In the genomic region with DNA sequence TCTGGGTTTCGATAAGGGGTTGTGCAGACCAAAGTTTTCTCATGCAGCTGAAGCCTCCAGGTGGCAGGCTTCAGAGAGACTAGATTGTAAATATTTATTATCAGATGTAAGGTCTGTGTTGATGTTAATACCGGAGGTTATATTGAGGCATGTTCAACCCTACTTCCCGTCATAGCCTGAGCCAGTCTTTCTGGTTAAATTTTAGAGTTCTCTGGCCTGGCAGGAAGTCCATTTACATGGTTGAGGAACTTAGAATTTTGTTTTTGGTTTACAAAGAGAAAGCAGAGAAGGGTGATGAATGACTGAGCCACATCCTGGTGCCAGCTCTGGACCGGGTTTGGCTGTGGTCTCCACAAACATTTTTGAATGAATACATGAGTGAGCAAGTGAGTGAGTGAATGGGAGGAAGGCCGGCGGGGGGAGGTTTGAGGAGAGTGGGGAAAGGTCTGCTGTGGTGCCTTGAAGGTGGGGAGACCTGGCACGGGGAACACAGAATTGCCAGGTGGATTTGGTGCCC, we compare ENCODE assay signal across 11 cellular contexts.
DNase-seq lines count a peak whose midpoint lies in the region; ATAC-seq, FAIRE-seq and TF ChIP-seq lines count a peak whose summit lies in the region.
"Had no signal": no experiment of that assay in that cellular context is flagged by ENCODE, and none has a peak within 500 bp of the region (broad histone marks: within the 10 kb centered on the region; RNA-seq: fewer than 3 reads in every experiment).

No MANE protein-coding gene starts in this region.

- peak; percentile 46 for DNase-seq in GM12865 (ENCODE audit: low read depth)
- peak; percentile 60 for DNase-seq in astrocyte (ENCODE audit: low read depth)
- no peak for DNase-seq in natural killer cell treated with Interleukin-12 subunit alpha and Interleukin-12 subunit beta and Interleukin-15 and Interleukin-18, amount 100 ng/mL, for 72 hours (ENCODE audit: low spot score)
- no peak for DNase-seq in SHP77 (lab: John Stamatoyannopoulos, UW)
- no peak for DNase-seq in cerebellar nuclear complex (lab: John Stamatoyannopoulos, UW)
- no peak for DNase-seq in uterus
- no peak for DNase-seq in NCI-H2196 treated with DMSO at 0.1 percent for 48 hours (lab: John Stamatoyannopoulos, UW; ENCODE audit: unreplicated experiment)
- DNase-seq: activated CD4-positive, alpha-beta T cell treated with anti-CD3 and anti-CD28 coated beads, Interleukin-2, amount 50 U/mL, for 48 hours; GF-D8; Peyer's patch had no signal

- H3K9me3 Mint-ChIP-seq in astrocyte (ENCODE audit: unreplicated experiment), result no peaks in the 10 kb centered on the region
- H3K9me3 Mint-ChIP-seq in natural killer cell treated with Interleukin-12 subunit alpha and Interleukin-12 subunit beta and Interleukin-15 and Interleukin-18, amount 100 ng/mL, for 72 hours, result no peaks in the 10 kb centered on the region

- TF ChIP-seq POLR2A in uterus (IDR thresholded peaks at IDR 0.05), result no peak

- H3K9me3 ChIP-seq in astrocyte (ENCODE audit: insufficient read depth, low read depth, low read length), result no peaks in the 10 kb centered on the region
- H3K9me3 ChIP-seq in uterus, result no peaks in the 10 kb centered on the region
- H3K9me3 ChIP-seq: Peyer's patch had no signal

- H3K27ac ChIP-seq in astrocyte (ENCODE audit: low read depth, low read length) (no peak overlapping the region), uterus (no peak overlapping the region)
- H3K27ac ChIP-seq: Peyer's patch had no signal

- no peak overlapping the region for H3K4me3 Mint-ChIP-seq in astrocyte (ENCODE audit: unreplicated experiment)
- peak overlapping the region; percentile 32 for H3K4me3 Mint-ChIP-seq in natural killer cell treated with Interleukin-12 subunit alpha and Interleukin-12 subunit beta and Interleukin-15 and Interleukin-18, amount 100 ng/mL, for 72 hours

- H3K9ac ChIP-seq in astrocyte (ENCODE audit: low read length), result no peak overlapping the region

- H3K4me2 ChIP-seq in astrocyte (ENCODE audit: low read length), result peak overlapping the region; percentile 63

- H3K36me3 Mint-ChIP-seq in astrocyte (ENCODE audit: low read depth, unreplicated experiment), result peaks cover 9% of the 10 kb centered on the region
- no peaks in the 10 kb centered on the region for H3K36me3 Mint-ChIP-seq in natural killer cell treated with Interleukin-12 subunit alpha and Interleukin-12 subunit beta and Interleukin-15 and Interleukin-18, amount 100 ng/mL, for 72 hours

- intact Hi-C loops in uterus (cut with DNase I; ENCODE audit: low total_unique reads), result no loop called here

- no peaks in the 10 kb centered on the region for H3K27me3 Mint-ChIP-seq in astrocyte (ENCODE audit: low read depth, unreplicated experiment)
- H3K27me3 Mint-ChIP-seq in natural killer cell treated with Interleukin-12 subunit alpha and Interleukin-12 subunit beta and Interleukin-15 and Interleukin-18, amount 100 ng/mL, for 72 hours, result no peaks in the 10 kb centered on the region

- TF ChIP-seq CTCF in GM12865 (IDR thresholded peaks at IDR 0.05; ENCODE audit: insufficient read depth, low read depth, low read length, missing control alignments) (no peak), astrocyte (IDR thresholded peaks at IDR 0.05; ENCODE audit: insufficient read depth, low read depth, low read length) (no peak), uterus (IDR thresholded peaks at IDR 0.05) (no peak)

- peaks cover 2% of the 10 kb centered on the region for H3K4me1 Mint-ChIP-seq in astrocyte (ENCODE audit: low read depth, unreplicated experiment)
- peaks cover 12 to 21% of the 10 kb centered on the region in 2 donors for H3K4me1 Mint-ChIP-seq in natural killer cell treated with Interleukin-12 subunit alpha and Interleukin-12 subunit beta and Interleukin-15 and Interleukin-18, amount 100 ng/mL, for 72 hours (ENCODE audit: low read depth in 2 of 2)

- H3K4me3 ChIP-seq in GM12865 (ENCODE audit: low read depth, low read length), result no peak overlapping the region
- no peak overlapping the region for H3K4me3 ChIP-seq in astrocyte (ENCODE audit: insufficient read depth, low read depth, low read length)
- H3K4me3 ChIP-seq in uterus, result no peak overlapping the region
- H3K4me3 ChIP-seq: Peyer's patch had no signal

- no peak overlapping the region for H2AFZ ChIP-seq in astrocyte (ENCODE audit: low read depth, low read length)

- H3K36me3 ChIP-seq in astrocyte (ENCODE audit: insufficient read depth, low read length) (no peaks in the 10 kb centered on the region), uterus (no peaks in the 10 kb centered on the region)
- H3K36me3 ChIP-seq: Peyer's patch had no signal

- no peaks in the 10 kb centered on the region for H4K20me1 ChIP-seq in astrocyte (ENCODE audit: insufficient read depth, low read length)

- H3K79me2 ChIP-seq in astrocyte (ENCODE audit: insufficient read depth, low read length), result no peaks in the 10 kb centered on the region

- no peaks in the 10 kb centered on the region for H3K27me3 ChIP-seq in astrocyte (ENCODE audit: insufficient read depth, low read length)
- H3K27me3 ChIP-seq in uterus, result no peaks in the 10 kb centered on the region
- H3K27me3 ChIP-seq: Peyer's patch had no signal

- H3K4me1 ChIP-seq in astrocyte (ENCODE audit: insufficient read depth, low read length) (no peaks in the 10 kb centered on the region), uterus (no peaks in the 10 kb centered on the region)
- H3K4me1 ChIP-seq: Peyer's patch had no signal

- peak overlapping the region; percentile 3 for H3K27ac Mint-ChIP-seq in astrocyte (ENCODE audit: unreplicated experiment)
- H3K27ac Mint-ChIP-seq in natural killer cell treated with Interleukin-12 subunit alpha and Interleukin-12 subunit beta and Interleukin-15 and Interleukin-18, amount 100 ng/mL, for 72 hours, result peak overlapping the region; percentile 30 to 42

- ATAC-seq in HG03432 (IDR thresholded peaks at IDR 0.05; ENCODE audit: unreplicated experiment), result peak; percentile 42
- ATAC-seq in natural killer cell treated with Interleukin-12 subunit alpha and Interleukin-12 subunit beta and Interleukin-15 and Interleukin-18, amount 100 ng/mL, for 72 hours, result peak; percentile 62

- no peak for FAIRE-seq in astrocyte (lab: Jason Lieb, UNC)

Comparison
In these comparisons a context has a peak if more than half of its experiments do, and no peak if none do; other contexts are left out.
1. DNase-seq: peak in GM12865 (single experiment) and astrocyte (single experiment); none in natural killer cell treated with Interleukin-12 subunit alpha and Interleukin-12 subunit beta and Interleukin-15 and Interleukin-18, amount 100 ng/mL, for 72 hours (single experiment), SHP77 (0 of 2), cerebellar nuclear complex (0 of 2), uterus (0 of 2) and NCI-H2196 treated with DMSO at 0.1 percent for 48 hours (single experiment).